Comparison of ENCODE assay signal across 7 cellular contexts in the genomic region with DNA sequence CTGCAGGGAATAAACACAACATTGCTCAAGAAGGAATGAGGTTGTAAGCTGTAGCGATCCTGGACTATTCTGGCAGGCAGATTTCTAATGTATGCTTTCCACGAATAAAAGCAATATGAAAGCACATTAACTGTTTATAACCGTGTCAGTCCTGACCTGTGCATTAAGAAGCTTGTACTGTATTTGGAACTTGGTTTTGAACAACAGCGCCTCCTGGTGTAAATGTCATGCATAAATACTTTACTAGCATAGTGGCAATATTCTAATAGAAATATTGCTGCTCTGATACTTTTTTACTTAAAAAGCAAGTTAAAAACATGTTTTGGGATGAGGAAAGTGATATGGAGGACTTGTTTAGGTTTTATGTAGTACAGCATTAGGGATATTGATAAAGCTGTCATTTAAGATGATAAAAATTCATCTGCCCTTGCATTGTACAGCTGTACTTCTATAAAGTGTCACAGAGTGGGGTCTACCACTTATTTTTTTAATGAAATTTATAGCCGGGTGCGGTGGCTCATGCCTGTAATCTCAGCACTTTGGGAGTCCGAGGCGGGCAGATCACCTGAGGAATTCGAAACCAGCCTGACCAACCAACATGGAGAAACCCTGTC.
A peak's percentile ranks its signal among the peaks of the same experiment; 100 is the strongest.
DNase-seq lines count a peak whose midpoint lies in the region; ATAC-seq, FAIRE-seq and TF ChIP-seq lines count a peak whose summit lies in the region.

No MANE protein-coding gene starts in this region.

- no peaks in the 10 kb centered on the region for H3K9me2 ChIP-seq in hepatocyte (replicated peaks; ENCODE audit: insufficient read depth)

- H3K9me3 ChIP-seq in OCI-LY3 (ENCODE audit: insufficient read depth, low read length) (no peaks in the 10 kb centered on the region), astrocyte (ENCODE audit: insufficient read depth, low read depth, low read length) (no peaks in the 10 kb centered on the region), hepatocyte (ENCODE audit: low read depth) (no peaks in the 10 kb centered on the region), small intestine (ENCODE audit: control insufficient read depth, low read depth) (no peaks in the 10 kb centered on the region)

- no peak overlapping the region for H2AFZ ChIP-seq in OCI-LY3 (ENCODE audit: low read depth, low read length)
- no peak overlapping the region for H2AFZ ChIP-seq in astrocyte (ENCODE audit: low read depth, low read length)
- H2AFZ ChIP-seq in hepatocyte: no peak overlapping the region

- peak; percentile 91 for TF ChIP-seq CTCF in OCI-LY3 (IDR thresholded peaks at IDR 0.05; ENCODE audit: low read depth, low read length)
- TF ChIP-seq CTCF in astrocyte (IDR thresholded peaks at IDR 0.05; ENCODE audit: insufficient read depth, low read depth, low read length): peak; percentile 95
- peak; percentile 78 for TF ChIP-seq CTCF in hepatocyte (IDR thresholded peaks at IDR 0.05; ENCODE audit: poor library complexity)

- H4K20me1 ChIP-seq in OCI-LY3 (ENCODE audit: insufficient read depth, low read length): no peaks in the 10 kb centered on the region
- H4K20me1 ChIP-seq in astrocyte (ENCODE audit: insufficient read depth, low read length): no peaks in the 10 kb centered on the region
- no peaks in the 10 kb centered on the region for H4K20me1 ChIP-seq in hepatocyte (ENCODE audit: insufficient read depth, poor library complexity, severe bottlenecking)

- no peaks in the 10 kb centered on the region for H3K27me3 Mint-ChIP-seq in astrocyte (ENCODE audit: low read depth, unreplicated experiment)

- no peaks in the 10 kb centered on the region for H3K9me3 Mint-ChIP-seq in astrocyte (ENCODE audit: unreplicated experiment)

- peaks cover 10% of the 10 kb centered on the region for H3K4me1 Mint-ChIP-seq in astrocyte (ENCODE audit: low read depth, unreplicated experiment)

- H3K4me1 ChIP-seq in OCI-LY3 (ENCODE audit: low read length) (peaks cover 7% of the 10 kb centered on the region), astrocyte (ENCODE audit: insufficient read depth, low read length) (peaks cover 4% of the 10 kb centered on the region), hepatocyte (ENCODE audit: insufficient read depth) (peaks cover 5% of the 10 kb centered on the region), small intestine (ENCODE audit: control insufficient read depth in 2 of 2, insufficient read depth in 1 of 2, low read depth in 1 of 2, low read length in 1 of 2) (no peaks in the 10 kb centered on the region)

- no peaks in the 10 kb centered on the region for H3K27me3 ChIP-seq in OCI-LY3 (ENCODE audit: low read depth, low read length)
- no peaks in the 10 kb centered on the region for H3K27me3 ChIP-seq in astrocyte (ENCODE audit: insufficient read depth, low read length)
- H3K27me3 ChIP-seq in hepatocyte: no peaks in the 10 kb centered on the region
- H3K27me3 ChIP-seq in small intestine (ENCODE audit: control insufficient read depth in 2 of 2, insufficient read depth in 2 of 2, low read length in 2 of 2): no peaks in the 10 kb centered on the region

- FAIRE-seq in astrocyte (lab: Jason Lieb, UNC) (peak; percentile 56), small intestine (lab: Jason Lieb, UNC) (peak; percentile 26)

- H3K36me3 Mint-ChIP-seq in astrocyte (ENCODE audit: low read depth, unreplicated experiment): peaks cover 7% of the 10 kb centered on the region

- DNase-seq in EL: peak; percentile 73
- DNase-seq in HUDEP-2 (lab: John Stamatoyannopoulos, UW; ENCODE audit: unreplicated experiment in 76 of 76): peak in 42 of 76 experiments; percentile 3 to 72 (median 49)
- peak; percentile 44 for DNase-seq in astrocyte (ENCODE audit: low read depth)
- peak; percentile 80 for DNase-seq in hepatocyte (ENCODE audit: low spot score)
- DNase-seq in small intestine: peak; percentile 79

- H3K27ac ChIP-seq in OCI-LY3 (ENCODE audit: low read length) (no peak overlapping the region), astrocyte (ENCODE audit: low read depth, low read length) (no peak overlapping the region), hepatocyte (no peak overlapping the region), small intestine (ENCODE audit: low read depth in 1 of 2, low read length in 1 of 2) (no peak overlapping the region)

- H3K27ac Mint-ChIP-seq in astrocyte (ENCODE audit: unreplicated experiment): no peak overlapping the region

- no peak overlapping the region for H3K9ac ChIP-seq in OCI-LY3 (ENCODE audit: low read length)
- no peak overlapping the region for H3K9ac ChIP-seq in astrocyte (ENCODE audit: low read length)

- H3K79me2 ChIP-seq in OCI-LY3 (ENCODE audit: low read length): no peaks in the 10 kb centered on the region
- no peaks in the 10 kb centered on the region for H3K79me2 ChIP-seq in astrocyte (ENCODE audit: insufficient read depth, low read length)
- H3K79me2 ChIP-seq in hepatocyte: no peaks in the 10 kb centered on the region

- ATAC-seq in GM21381 (IDR thresholded peaks at IDR 0.05; ENCODE audit: unreplicated experiment): no peak

- H3K4me3 ChIP-seq in OCI-LY3 (ENCODE audit: low read length): no peak overlapping the region
- no peak overlapping the region for H3K4me3 ChIP-seq in astrocyte (ENCODE audit: insufficient read depth, low read depth, low read length)
- no peak overlapping the region for H3K4me3 ChIP-seq in hepatocyte
- H3K4me3 ChIP-seq in small intestine (ENCODE audit: low read depth in 1 of 2, low read length in 2 of 2): no peak overlapping the region

- H3K4me2 ChIP-seq in OCI-LY3 (ENCODE audit: low read length) (peak overlapping the region; percentile 44; the same call in 1 of the 2 replicates), astrocyte (ENCODE audit: low read length) (peak overlapping the region; percentile 9), hepatocyte (peak overlapping the region; percentile 56)

- WGBS in hepatocyte (ENCODE audit: low lambda C conversion rate, missing lambda C conversion rate): 44% methylated on average over 9 of the region's 9 CpGs
- 33 to 35% (median 34%) methylated on average over 9 of the region's 9 CpGs for WGBS in small intestine, 3 donors

- no peak overlapping the region for H3K4me3 Mint-ChIP-seq in astrocyte (ENCODE audit: unreplicated experiment)

- H3K36me3 ChIP-seq in OCI-LY3 (replicated peaks; ENCODE audit: low read depth, low read length): no peaks in the 10 kb centered on the region
- no peaks in the 10 kb centered on the region for H3K36me3 ChIP-seq in astrocyte (ENCODE audit: insufficient read depth, low read length)
- H3K36me3 ChIP-seq in hepatocyte (replicated peaks; ENCODE audit: insufficient read depth, low read depth): no peaks in the 10 kb centered on the region
- no peaks in the 10 kb centered on the region for H3K36me3 ChIP-seq in small intestine (ENCODE audit: control insufficient read depth in 2 of 2, insufficient read depth in 2 of 2, low read length in 2 of 2)
